23 cellular contexts compared by ENCODE assay signal in genomic region chr7:155511597-155511996, GRCh38. TPM values are rescaled to one million over a fixed set of nuclear protein-coding genes. Genes with fewer than 3 reads are reported as not detected.
DNase-seq lines count a peak whose midpoint lies in the region; FAIRE-seq and TF ChIP-seq lines count a peak whose summit lies in the region.
"Had no signal": no experiment of that assay in that cellular context is flagged by ENCODE, and none has a peak within 500 bp of the region (broad histone marks: within the 10 kb centered on the region; RNA-seq: fewer than 3 reads in every experiment).

No MANE protein-coding gene starts in this region.

- no peaks in the 10 kb centered on the region for H3K9me3 Mint-ChIP-seq in endodermal cell
- H3K9me3 Mint-ChIP-seq in neural progenitor cell = no peaks in the 10 kb centered on the region
- no peaks in the 10 kb centered on the region for H3K9me3 Mint-ChIP-seq in type B pancreatic cell
- H3K9me3 Mint-ChIP-seq: HFFc6 had no signal

- no peak overlapping the region for H3K4me2 ChIP-seq in neural progenitor cell

- H3K9me3 ChIP-seq in SK-N-MC (ENCODE audit: low read depth, low read length) (no peaks in the 10 kb centered on the region), endodermal cell (ENCODE audit: control insufficient read depth, low read length) (no peaks in the 10 kb centered on the region), neural progenitor cell (ENCODE audit: low read depth) (no peaks in the 10 kb centered on the region)
- H3K9me3 ChIP-seq: BE2C, Caco-2 had no signal

- WGBS in endodermal cell (ENCODE audit: insufficient coverage in 1 of 2, insufficient read length in 1 of 2), 2 experiments = 18 to 20% methylated on average over 6 to 7 of the region's 7 CpGs

- H3K27ac Mint-ChIP-seq in endodermal cell (no peak overlapping the region), neural progenitor cell (peak overlapping the region; percentile 89), type B pancreatic cell (no peak overlapping the region)
- H3K27ac Mint-ChIP-seq: CD4-positive, alpha-beta T cell; HFFc6 had no signal

- H3K9ac ChIP-seq in SK-N-MC (ENCODE audit: insufficient read length) (peak overlapping the region; percentile 48), endodermal cell (ENCODE audit: extremely low read depth, low read length, poor library complexity, severe bottlenecking) (no peak overlapping the region), neural progenitor cell (no peak overlapping the region)
- H3K9ac ChIP-seq: GM23248 had no signal

- no peaks in the 10 kb centered on the region for H3K79me2 ChIP-seq in neural progenitor cell (ENCODE audit: low read depth)

- no peak for TF ChIP-seq CTCF in endodermal cell (conservative IDR thresholded peaks at IDR 0.05)
- TF ChIP-seq CTCF in neural progenitor cell (IDR thresholded peaks at IDR 0.05) = no peak
- no peak for TF ChIP-seq CTCF in type B pancreatic cell (conservative IDR thresholded peaks at IDR 0.05)
- TF ChIP-seq CTCF in brain microvascular endothelial cell (IDR thresholded peaks at IDR 0.05; ENCODE audit: low read depth, low read length, missing control alignments) = no peak

- H3K36me3 Mint-ChIP-seq in endodermal cell (ENCODE audit: low read depth) = no peaks in the 10 kb centered on the region
- peaks cover 14% of the 10 kb centered on the region for H3K36me3 Mint-ChIP-seq in neural progenitor cell
- no peaks in the 10 kb centered on the region for H3K36me3 Mint-ChIP-seq in type B pancreatic cell

- in situ Hi-C loops in brain microvascular endothelial cell (cut with HindIII; ENCODE audit: low pct_ligation_motif_present, low sequenced_read_pairs) = no loop called here

- H3K4me3 Mint-ChIP-seq in endodermal cell (no peak overlapping the region), neural progenitor cell (peak overlapping the region; percentile 88), type B pancreatic cell (peak overlapping the region; percentile 28)
- H3K4me3 Mint-ChIP-seq: CD4-positive, alpha-beta T cell; HFFc6 had no signal

- peaks cover 98% of the 10 kb centered on the region for H3K27me3 Mint-ChIP-seq in endodermal cell (ENCODE audit: insufficient read depth)
- peaks cover 49% of the 10 kb centered on the region for H3K27me3 Mint-ChIP-seq in neural progenitor cell (ENCODE audit: insufficient read depth, low read depth)
- peaks cover 97% of the 10 kb centered on the region for H3K27me3 Mint-ChIP-seq in type B pancreatic cell

- no peaks in the 10 kb centered on the region for H3K36me3 ChIP-seq in SK-N-MC (ENCODE audit: insufficient read depth, low read length)
- H3K36me3 ChIP-seq in endodermal cell (ENCODE audit: control insufficient read depth, insufficient read depth, low read length) = no peaks in the 10 kb centered on the region
- H3K36me3 ChIP-seq in neural progenitor cell = no peaks in the 10 kb centered on the region
- H3K36me3 ChIP-seq in brain microvascular endothelial cell (replicated peaks) = no peaks in the 10 kb centered on the region
- H3K36me3 ChIP-seq: BE2C had no signal

- H3F3A ChIP-seq in neural progenitor cell (ENCODE audit: low read depth) = peaks cover 30% of the 10 kb centered on the region

- peak overlapping the region; percentile 58 for H3K4me3 ChIP-seq in SK-N-MC
- H3K4me3 ChIP-seq in endodermal cell (ENCODE audit: low read length) = no peak overlapping the region
- H3K4me3 ChIP-seq in neural progenitor cell = no peak overlapping the region
- no peak overlapping the region for H3K4me3 ChIP-seq in brain microvascular endothelial cell (ENCODE audit: low read depth, low read length)
- H3K4me3 ChIP-seq: GM23248 had no signal

- H3K4me1 ChIP-seq in endodermal cell (ENCODE audit: control insufficient read depth, insufficient read depth, low read length) = no peaks in the 10 kb centered on the region
- no peaks in the 10 kb centered on the region for H3K4me1 ChIP-seq in neural progenitor cell
- H3K4me1 ChIP-seq: BE2C had no signal

- H3K4me1 Mint-ChIP-seq in endodermal cell (peaks cover 23% of the 10 kb centered on the region), neural progenitor cell (peaks cover 65% of the 10 kb centered on the region), type B pancreatic cell (ENCODE audit: unreplicated experiment) (peaks cover 4% of the 10 kb centered on the region)

- H4K20me1 ChIP-seq in neural progenitor cell (ENCODE audit: low read depth) = peaks cover 74% of the 10 kb centered on the region

- H2AFZ ChIP-seq in neural progenitor cell (replicated peaks) = no peak overlapping the region
- H2AFZ ChIP-seq: GM23248 had no signal

- H3K27ac ChIP-seq in SK-N-MC (peak overlapping the region; percentile 90), endodermal cell (ENCODE audit: low read depth, low read length) (no peak overlapping the region), neural progenitor cell (no peak overlapping the region), brain microvascular endothelial cell (no peak overlapping the region)
- H3K27ac ChIP-seq: GM23248, HL-60 had no signal

- no peak for FAIRE-seq in frontal cortex (lab: Jason Lieb, UNC)
- FAIRE-seq: A204.1, D721Med, GM12892, GM18507 had no signal

- no peak for DNase-seq in SK-N-MC (ENCODE audit: low read depth, low spot score)
- peak; percentile 5 for DNase-seq in endodermal cell
- DNase-seq in neural progenitor cell (ENCODE audit: low spot score) = no peak
- DNase-seq in type B pancreatic cell (ENCODE audit: extremely low spot score, unreplicated experiment) = no peak
- no peak for DNase-seq in frontal cortex (ENCODE audit: low spot score in 2 of 2)
- DNase-seq in stimulated activated CD4-positive, alpha-beta T cell treated with anti-CD3 and anti-CD28 coated beads, Interleukin-4, amount 100 ng/mL, for 24 hours = no peak
- DNase-seq in brain microvascular endothelial cell = no peak
- DNase-seq: ACHN; BE2C; Caco-2; CD4-positive, alpha-beta T cell; DMS153; DMS79; GDM1; GM23248; H7; HFFc6 had no signal

- H3K27me3 ChIP-seq in endodermal cell (ENCODE audit: control insufficient read depth, insufficient read depth, low read length, poor library complexity, severe bottlenecking) (peaks cover 98% of the 10 kb centered on the region), neural progenitor cell (peaks cover 100% of the 10 kb centered on the region), brain microvascular endothelial cell (replicated peaks) (peaks cover 47% of the 10 kb centered on the region)

RNA-seq across cellular contexts. Expression of gene CNPY1, which starts 34.8 kb away (rescaled TPM):
- total RNA-seq in endodermal cell (under 1 TPM in 1 of 2 donors, not detected in 1; 0.33 TPM), neural progenitor cell (ENCODE audit: low replicate concordance) (not detected in 2 replicates), type B pancreatic cell (ENCODE audit: low replicate concordance) (not detected in 2 replicates), frontal cortex (under 0.01 TPM)
- 18.5 TPM for polyA plus RNA-seq in endodermal cell (2013, experiment 1 of 2)
- polyA plus RNA-seq in endodermal cell (2013, experiment 2 of 2) = 22.2 TPM
- total RNA-seq: Caco-2; CD4-positive, alpha-beta T cell; GM23248; HFFc6; HT1080 had no signal
- polyA plus RNA-seq: GM23248 had no signal

RNA-seq across cellular contexts. Expression of gene EN2, which starts 53.7 kb away (rescaled TPM):
- total RNA-seq in endodermal cell (not detected), neural progenitor cell (ENCODE audit: low replicate concordance) (not detected in 2 replicates), type B pancreatic cell (ENCODE audit: low replicate concordance) (0.07 and 0.94 TPM in 2 replicates), frontal cortex (not detected)
- polyA plus RNA-seq in endodermal cell (2013, experiment 1 of 2) = 16.1 TPM
- polyA plus RNA-seq in endodermal cell (2013, experiment 2 of 2) = 19.3 TPM
- total RNA-seq: CD4-positive, alpha-beta T cell; GM23248; H7; HFFc6; HT1080 had no signal
- polyA plus RNA-seq: GM23248 had no signal
